18 cellular contexts compared by ENCODE assay signal in genomic region chr7:122161628-122162027, GRCh38. TPM values are rescaled to one million over a fixed set of nuclear protein-coding genes. Genes with fewer than 3 reads are reported as not detected.
DNase-seq lines count a peak whose midpoint lies in the region; ATAC-seq, FAIRE-seq and TF ChIP-seq lines count a peak whose summit lies in the region.
"Had no signal": no experiment of that assay in that cellular context is flagged by ENCODE, and none has a peak within 500 bp of the region (broad histone marks: within the 10 kb centered on the region; RNA-seq: fewer than 3 reads in every experiment).

No MANE protein-coding gene starts in this region.

- no TSS peak for BruUV-seq in endothelial cell of umbilical vein (replicated peaks; lab: Mats Ljungman, UMichigan)

- H3K27me3 Mint-ChIP-seq in progenitor cell of endocrine pancreas = no peaks in the 10 kb centered on the region

- peak overlapping the region; percentile 15 for H2AFZ ChIP-seq in endothelial cell of umbilical vein (ENCODE audit: low read depth, low read length)

- CTCF ChIA-PET in endothelial cell of umbilical vein (lab: Charles Lee) = no interaction called here

- no peaks in the 10 kb centered on the region for H3K36me3 ChIP-seq in endothelial cell of umbilical vein (ENCODE audit: control insufficient read depth in 2 of 2, extremely low read depth in 1 of 2, insufficient read depth in 2 of 2, low read length in 2 of 2)
- H3K36me3 ChIP-seq: Peyer's patch had no signal

- peaks cover 7% of the 10 kb centered on the region for H3K4me1 ChIP-seq in endothelial cell of umbilical vein (ENCODE audit: control insufficient read depth, extremely low read depth, insufficient read depth, low read length)
- H3K4me1 ChIP-seq: Peyer's patch had no signal

- no peaks in the 10 kb centered on the region for H3K36me3 Mint-ChIP-seq in progenitor cell of endocrine pancreas (ENCODE audit: insufficient read depth)

- H3K4me1 Mint-ChIP-seq in progenitor cell of endocrine pancreas (ENCODE audit: low read depth) = no peaks in the 10 kb centered on the region

- peak; percentile 46 for FAIRE-seq in endothelial cell of umbilical vein (lab: Jason Lieb, UNC)

- peak; percentile 34 for ATAC-seq in omental fat pad (ENCODE audit: low FRiP score)

- H3K27me3 ChIP-seq in endothelial cell of umbilical vein (ENCODE audit: control insufficient read depth in 2 of 2, insufficient read depth in 2 of 2, low read length in 2 of 2) = no peaks in the 10 kb centered on the region
- H3K27me3 ChIP-seq: Peyer's patch had no signal

- H3K4me2 ChIP-seq in endothelial cell of umbilical vein (ENCODE audit: insufficient read depth, low read length) = peak overlapping the region; percentile 36

- H3K9me3 ChIP-seq in endothelial cell of umbilical vein (replicated peaks; ENCODE audit: control insufficient read depth, insufficient read depth, low read length) = no peaks in the 10 kb centered on the region
- H3K9me3 ChIP-seq: Peyer's patch had no signal

- peak; percentile 60 for DNase-seq in EH (ENCODE audit: low read depth)
- DNase-seq in NCI-H226 = peak; percentile 57
- DNase-seq in endothelial cell of umbilical vein (ENCODE audit: low read depth, low spot score) = no peak
- DNase-seq in omental fat pad (ENCODE audit: low spot score) = no peak
- no peak for DNase-seq in epidermal melanocyte (ENCODE audit: insufficient read length, low spot score)
- no peak for DNase-seq in germinal center (ENCODE audit: low spot score)
- DNase-seq in progenitor cell of endocrine pancreas (ENCODE audit: low spot score, unreplicated experiment) = no peak
- DNase-seq: AML-193, Calu3, GDM1, GOT3, MM.1S, NCI-H1105 treated with DMSO at 0.1 percent for 48 hours, NCI-H187, NCI-H2171, NCI-H510A, Peyer's patch, SHP77 had no signal

- H3K27ac ChIP-seq in endothelial cell of umbilical vein (ENCODE audit: insufficient read depth, low read depth, low read length) = no peak overlapping the region
- H3K27ac ChIP-seq: Peyer's patch had no signal

- POLR2A ChIA-PET in endothelial cell of umbilical vein (lab: Charles Lee) = interaction anchor here (0.7 kb wide), 1 partner anchor 616 kb away, joined by 3 read pairs; no protein-coding TSS in a partner anchor

- H3K4me3 Mint-ChIP-seq in progenitor cell of endocrine pancreas (ENCODE audit: low read depth) = no peak overlapping the region

- no peak overlapping the region for H3K9ac ChIP-seq in endothelial cell of umbilical vein (replicated peaks; ENCODE audit: extremely low read depth, insufficient read depth, low read length)

- no peaks in the 10 kb centered on the region for H3K9me3 Mint-ChIP-seq in progenitor cell of endocrine pancreas (ENCODE audit: low read depth)

- TF ChIP-seq CTCF in endothelial cell of umbilical vein (IDR thresholded peaks at IDR 0.05; ENCODE audit: extremely low read depth in 1 of 2, insufficient read depth in 1 of 2, low read depth in 1 of 2, low read length in 2 of 2) = no peak
- no peak for TF ChIP-seq CTCF in omental fat pad (IDR thresholded peaks at IDR 0.05)
- TF ChIP-seq CTCF in progenitor cell of endocrine pancreas (IDR thresholded peaks at IDR 0.05; ENCODE audit: unreplicated experiment) = no peak

- H3K4me3 ChIP-seq in endothelial cell of umbilical vein (replicated peaks in 1 of 3; ENCODE audit: insufficient read depth in 1 of 3, low read depth in 1 of 3, low read length in 3 of 3) = no peak overlapping the region
- H3K4me3 ChIP-seq: Peyer's patch had no signal

- H4K20me1 ChIP-seq in endothelial cell of umbilical vein (replicated peaks; ENCODE audit: control insufficient read depth, extremely low read depth, insufficient read depth, low read length) = no peaks in the 10 kb centered on the region

- H3K79me2 ChIP-seq in endothelial cell of umbilical vein (ENCODE audit: control insufficient read depth, insufficient read depth, low read length) = no peaks in the 10 kb centered on the region

- dilution Hi-C loops in endothelial cell of umbilical vein (cut with MboI; ENCODE audit: extremely low pct_ligation_motif_present, low sequenced_read_pairs) = no loop called here

- no peak overlapping the region for H3K27ac Mint-ChIP-seq in progenitor cell of endocrine pancreas

- no peaks in the 10 kb centered on the region for H3K9me1 ChIP-seq in endothelial cell of umbilical vein (replicated peaks; ENCODE audit: control insufficient read depth, extremely low read depth, insufficient read depth, low read length)

- intact Hi-C loops in endothelial cell of umbilical vein (cut with micrococcal nuclease) = loop anchor here (1.0 kb wide), 1 partner anchor 18 kb away; no protein-coding TSS in a partner anchor

- no peak for TF ChIP-seq POLR2A in endothelial cell of umbilical vein (IDR thresholded peaks at IDR 0.05; ENCODE audit: low read depth, low read length)

TF ChIP-seq in endothelial cell of umbilical vein, 7 proteins besides CTCF, POLR2A, EP300 and RAD21:
- TF ChIP-seq MAX (IDR thresholded peaks at IDR 0.05; ENCODE audit: insufficient read depth, insufficient read length) = no peak
- no peak for TF ChIP-seq EZH2 (IDR thresholded peaks at IDR 0.05; ENCODE audit: borderline replicate concordance, low read depth, low read length, severe bottlenecking)
- TF ChIP-seq POLR2AphosphoS5 (IDR thresholded peaks at IDR 0.05; ENCODE audit: insufficient read depth, low read depth, low read length) = no peak
- TF ChIP-seq GATA2 (IDR thresholded peaks at IDR 0.05; ENCODE audit: insufficient read depth, insufficient read length, low read depth, low read length) = peak; percentile 70
- no peak for TF ChIP-seq FOS (IDR thresholded peaks at IDR 0.05; ENCODE audit: borderline replicate concordance, insufficient read depth, low read length)
- no peak for TF ChIP-seq JUN (IDR thresholded peaks at IDR 0.05; ENCODE audit: borderline replicate concordance, insufficient read depth, insufficient read length, low read depth)
- TF ChIP-seq MYC (IDR thresholded peaks at IDR 0.05; ENCODE audit: low read depth, low read length) = no peak

RNA-seq across cellular contexts. Expression of gene AASS, which starts 17.6 kb away (rescaled TPM):
- total RNA-seq in endothelial cell of umbilical vein (27.8 and 30.1 TPM in 2 replicates), omental fat pad (10 to 100 TPM; 50.7 to 92.7 (median 68.1) TPM), progenitor cell of endocrine pancreas (70.2 and 76.3 TPM in 2 replicates)
- polyA plus RNA-seq in endothelial cell of umbilical vein = 7.9 and 11.1 TPM in 2 replicates
- 4.8 and 5.3 TPM in 2 replicates for polyA plus RNA-seq in endothelial cell of umbilical vein (2011; cell fraction: cytosol; rRNA removed)
- 44.7 and 49.0 TPM in 2 replicates for polyA plus RNA-seq in endothelial cell of umbilical vein (2011; cell fraction: nucleus; rRNA removed)
- 19.0 and 19.8 TPM in 2 replicates for polyA plus RNA-seq in endothelial cell of umbilical vein (2012)
- 35.9 and 42.6 TPM in 2 replicates for polyA minus RNA-seq in endothelial cell of umbilical vein
- polyA minus RNA-seq in endothelial cell of umbilical vein (2011; cell fraction: cytosol; rRNA and poly(A)+ RNA removed) = 0.31 TPM
- 44.5 and 55.2 TPM in 2 replicates for polyA minus RNA-seq in endothelial cell of umbilical vein (2011; cell fraction: nucleus; rRNA and poly(A)+ RNA removed)

Comparison
In these comparisons a context has a peak if more than half of its experiments do, and no peak if none do; other contexts are left out.
1. DNase-seq: peak in EH (single experiment) and NCI-H226 (single experiment); none in endothelial cell of umbilical vein (single experiment), omental fat pad (single experiment), epidermal melanocyte (single experiment), germinal center (single experiment) and progenitor cell of endocrine pancreas (single experiment).